8 cellular contexts compared by ENCODE assay signal in the genomic region with DNA sequence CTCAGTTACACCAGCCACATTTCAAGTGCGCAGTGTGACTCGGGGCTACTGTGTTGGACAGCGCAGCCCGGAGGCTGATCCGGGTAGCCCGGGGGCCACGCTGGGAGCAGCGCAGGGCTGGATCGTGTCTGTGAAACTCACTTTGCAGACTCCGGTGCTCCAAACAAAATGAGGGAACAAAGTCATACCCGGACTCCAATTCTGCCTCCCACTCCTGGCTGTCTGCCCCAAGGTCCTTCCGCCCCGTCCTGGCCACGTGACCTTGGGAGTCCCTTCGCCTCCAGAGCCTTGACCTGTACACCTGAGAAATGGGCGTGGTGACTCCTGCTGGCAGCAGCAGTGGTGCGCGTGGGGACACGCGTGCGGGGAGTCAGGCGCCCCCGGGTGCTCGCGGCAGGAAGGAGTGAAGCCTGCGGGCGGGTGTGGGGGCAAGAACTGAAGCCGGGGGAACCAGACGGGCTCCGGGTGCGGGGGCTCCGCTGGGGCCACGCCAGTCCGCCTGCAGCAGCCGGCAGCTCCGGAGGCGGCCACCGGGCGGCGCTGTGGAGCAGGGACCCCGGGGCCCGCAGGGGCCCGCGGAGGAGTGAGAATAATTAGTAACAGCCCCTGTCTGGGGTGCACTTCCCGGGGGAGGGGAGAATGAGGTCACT. TPM values are rescaled to one million over a fixed set of nuclear protein-coding genes. Genes with fewer than 3 reads are reported as not detected.
DNase-seq lines count a peak whose midpoint lies in the region; ATAC-seq and TF ChIP-seq lines count a peak whose summit lies in the region.

No MANE protein-coding gene starts in this region.

- intact Hi-C loops in sciatic nerve (cut with DNase I) = no loop called here

- TF ChIP-seq CTCF in AG09319 (IDR thresholded peaks at IDR 0.05; ENCODE audit: low read depth, low read length) (peak; percentile 53), glutamatergic neuron (IDR thresholded peaks at IDR 0.05; ENCODE audit: partially characterized antibody, unreplicated experiment) (peak; percentile 73)

- no peak overlapping the region for H3K4me3 Mint-ChIP-seq in glutamatergic neuron (ENCODE audit: unreplicated experiment)

- peak; percentile 26; the same call in 1 of the 2 replicates for TF ChIP-seq RAD21 in Ishikawa (IDR thresholded peaks at IDR 0.05; ENCODE audit: low read depth)

- DNase-seq in AG09319 (ENCODE audit: extremely low read depth, low read depth) (no peak), glutamatergic neuron (no peak), sciatic nerve (ENCODE audit: low spot score) (peak; percentile 57), amniotic stem cell (lab: John Stamatoyannopoulos, UW) (no peak), HK-2 (ENCODE audit: unreplicated experiment) (no peak)
- peak; percentile 69 to 73 for DNase-seq in activated T-cell treated with anti-CD3 and anti-CD28 coated beads, Interleukin-2, amount 50 U/mL, for 48 hours

- peaks cover 4% of the 10 kb centered on the region for H3K4me1 Mint-ChIP-seq in glutamatergic neuron (ENCODE audit: low read depth, unreplicated experiment)

- peaks cover 13% of the 10 kb centered on the region for H3K36me3 Mint-ChIP-seq in glutamatergic neuron (ENCODE audit: unreplicated experiment)

- H3K9me3 Mint-ChIP-seq in glutamatergic neuron (ENCODE audit: unreplicated experiment) = peaks cover 8% of the 10 kb centered on the region

- ATAC-seq in sciatic nerve = peak; percentile 29
- ATAC-seq in GM21528 (IDR thresholded peaks at IDR 0.05; ENCODE audit: low FRiP score, unreplicated experiment) = no peak

- no peak overlapping the region for H3K27ac Mint-ChIP-seq in glutamatergic neuron (ENCODE audit: unreplicated experiment)

- no peaks in the 10 kb centered on the region for H3K27me3 Mint-ChIP-seq in glutamatergic neuron (ENCODE audit: unreplicated experiment)

- TF ChIP-seq EP300 in Ishikawa (IDR thresholded peaks at IDR 0.05; ENCODE audit: borderline replicate concordance) = no peak

TF ChIP-seq in Ishikawa, 13 proteins besides CTCF, POLR2A, EP300 and RAD21:
- TF ChIP-seq ZBTB7A (IDR thresholded peaks at IDR 0.05; ENCODE audit: low read depth) (no peak), FOXM1 (IDR thresholded peaks at IDR 0.05; ENCODE audit: borderline replicate concordance, low read depth) (no peak), CEBPB (IDR thresholded peaks at IDR 0.05) (no peak), EGR1 (IDR thresholded peaks at IDR 0.05) (no peak), TAF1 (IDR thresholded peaks at IDR 0.05; ENCODE audit: low read depth) (no peak), CREB1 (IDR thresholded peaks at IDR 0.05; ENCODE audit: low read depth) (no peak), TCF12 (IDR thresholded peaks at IDR 0.05; ENCODE audit: low read depth) (no peak)
- TF ChIP-seq, protein P1, sequence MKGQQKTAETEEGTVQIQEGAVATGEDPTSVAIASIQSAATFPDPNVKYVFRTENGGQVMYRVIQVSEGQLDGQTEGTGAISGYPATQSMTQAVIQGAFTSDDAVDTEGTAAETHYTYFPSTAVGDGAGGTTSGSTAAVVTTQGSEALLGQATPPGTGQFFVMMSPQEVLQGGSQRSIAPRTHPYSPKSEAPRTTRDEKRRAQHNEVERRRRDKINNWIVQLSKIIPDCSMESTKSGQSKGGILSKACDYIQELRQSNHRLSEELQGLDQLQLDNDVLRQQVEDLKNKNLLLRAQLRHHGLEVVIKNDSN (IDR thresholded peaks at IDR 0.05) = peak; percentile 42

RNA-seq across cellular contexts. Expression of a gene that starts 42.4 kb away (rescaled TPM):
- total RNA-seq in glutamatergic neuron (ENCODE audit: unreplicated experiment) (0.86 TPM), sciatic nerve (0.71 TPM)

RNA-seq across cellular contexts. Expression of a gene that starts 55.3 kb away (rescaled TPM):
- total RNA-seq in glutamatergic neuron (ENCODE audit: unreplicated experiment) (not detected), sciatic nerve (15.4 TPM)

Comparison
In these comparisons a context has a peak if more than half of its experiments do, and no peak if none do; other contexts are left out.
1. DNase-seq: peak in activated T-cell treated with anti-CD3 and anti-CD28 coated beads, Interleukin-2, amount 50 U/mL, for 48 hours (2 of 2) and sciatic nerve (single experiment); none in AG09319 (single experiment), glutamatergic neuron (single experiment), amniotic stem cell (single experiment) and HK-2 (single experiment).
2. RNA of a gene that starts 55.3 kb away (total RNA-seq): 15.4 TPM in sciatic nerve (single experiment); not detected in glutamatergic neuron (single experiment); every median in the first group is over 10 times any median in the second.